Comparison of ENCODE assay signal across 1 cellular context in the genomic region with DNA sequence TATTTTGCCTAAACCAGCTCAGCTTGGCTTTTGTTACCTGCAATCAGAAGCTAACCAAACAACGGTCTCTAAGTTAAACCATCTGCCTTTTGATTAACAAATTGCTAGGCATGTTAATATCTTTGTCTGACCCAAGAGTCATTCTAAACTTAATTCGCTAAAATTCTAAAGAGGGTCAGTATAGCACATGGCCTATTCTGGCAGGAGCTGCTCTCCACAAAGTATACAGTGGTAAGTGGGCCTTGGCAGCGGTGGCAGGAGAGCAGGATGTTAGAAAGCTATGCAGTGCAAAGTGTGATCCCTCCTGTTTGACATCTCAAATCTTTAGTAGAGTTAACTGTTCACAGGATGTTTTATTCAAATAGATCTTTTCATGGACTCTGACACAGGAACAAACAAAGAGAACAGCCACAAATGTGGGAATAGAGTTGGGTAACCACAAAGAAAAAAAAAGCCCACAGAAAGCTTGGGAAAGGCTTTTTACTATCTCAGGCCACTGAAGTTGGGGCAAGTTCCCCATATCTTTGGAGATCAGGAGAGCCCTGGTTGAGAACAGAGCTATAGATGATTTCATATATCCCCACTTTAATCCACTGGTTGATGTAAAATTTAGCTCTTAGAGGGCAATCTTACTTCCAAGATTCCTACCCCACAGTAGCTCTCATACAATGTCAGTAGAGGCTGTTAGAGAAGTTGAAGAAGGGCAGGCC.
TF ChIP-seq lines count a peak whose summit lies in the region.

No MANE protein-coding gene starts in this region.

TF ChIP-seq in HepG2, 621 proteins besides CTCF, POLR2A, EP300 and RAD21 (continued from another document):
- TF ChIP-seq, protein P1, sequence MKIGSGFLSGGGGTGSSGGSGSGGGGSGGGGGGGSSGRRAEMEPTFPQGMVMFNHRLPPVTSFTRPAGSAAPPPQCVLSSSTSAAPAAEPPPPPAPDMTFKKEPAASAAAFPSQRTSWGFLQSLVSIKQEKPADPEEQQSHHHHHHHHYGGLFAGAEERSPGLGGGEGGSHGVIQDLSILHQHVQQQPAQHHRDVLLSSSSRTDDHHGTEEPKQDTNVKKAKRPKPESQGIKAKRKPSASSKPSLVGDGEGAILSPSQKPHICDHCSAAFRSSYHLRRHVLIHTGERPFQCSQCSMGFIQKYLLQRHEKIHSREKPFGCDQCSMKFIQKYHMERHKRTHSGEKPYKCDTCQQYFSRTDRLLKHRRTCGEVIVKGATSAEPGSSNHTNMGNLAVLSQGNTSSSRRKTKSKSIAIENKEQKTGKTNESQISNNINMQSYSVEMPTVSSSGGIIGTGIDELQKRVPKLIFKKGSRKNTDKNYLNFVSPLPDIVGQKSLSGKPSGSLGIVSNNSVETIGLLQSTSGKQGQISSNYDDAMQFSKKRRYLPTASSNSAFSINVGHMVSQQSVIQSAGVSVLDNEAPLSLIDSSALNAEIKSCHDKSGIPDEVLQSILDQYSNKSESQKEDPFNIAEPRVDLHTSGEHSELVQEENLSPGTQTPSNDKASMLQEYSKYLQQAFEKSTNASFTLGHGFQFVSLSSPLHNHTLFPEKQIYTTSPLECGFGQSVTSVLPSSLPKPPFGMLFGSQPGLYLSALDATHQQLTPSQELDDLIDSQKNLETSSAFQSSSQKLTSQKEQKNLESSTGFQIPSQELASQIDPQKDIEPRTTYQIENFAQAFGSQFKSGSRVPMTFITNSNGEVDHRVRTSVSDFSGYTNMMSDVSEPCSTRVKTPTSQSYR (CRISPR knock-in tag; IDR thresholded peaks at IDR 0.05; ENCODE audit: borderline replicate concordance), result no peak
- peak; percentile 64; the same call in 1 of the 2 replicates for TF ChIP-seq REPIN1 (CRISPR knock-in tag; IDR thresholded peaks at IDR 0.05; ENCODE audit: borderline replicate concordance, low read depth)
- TF ChIP-seq, protein P2, sequence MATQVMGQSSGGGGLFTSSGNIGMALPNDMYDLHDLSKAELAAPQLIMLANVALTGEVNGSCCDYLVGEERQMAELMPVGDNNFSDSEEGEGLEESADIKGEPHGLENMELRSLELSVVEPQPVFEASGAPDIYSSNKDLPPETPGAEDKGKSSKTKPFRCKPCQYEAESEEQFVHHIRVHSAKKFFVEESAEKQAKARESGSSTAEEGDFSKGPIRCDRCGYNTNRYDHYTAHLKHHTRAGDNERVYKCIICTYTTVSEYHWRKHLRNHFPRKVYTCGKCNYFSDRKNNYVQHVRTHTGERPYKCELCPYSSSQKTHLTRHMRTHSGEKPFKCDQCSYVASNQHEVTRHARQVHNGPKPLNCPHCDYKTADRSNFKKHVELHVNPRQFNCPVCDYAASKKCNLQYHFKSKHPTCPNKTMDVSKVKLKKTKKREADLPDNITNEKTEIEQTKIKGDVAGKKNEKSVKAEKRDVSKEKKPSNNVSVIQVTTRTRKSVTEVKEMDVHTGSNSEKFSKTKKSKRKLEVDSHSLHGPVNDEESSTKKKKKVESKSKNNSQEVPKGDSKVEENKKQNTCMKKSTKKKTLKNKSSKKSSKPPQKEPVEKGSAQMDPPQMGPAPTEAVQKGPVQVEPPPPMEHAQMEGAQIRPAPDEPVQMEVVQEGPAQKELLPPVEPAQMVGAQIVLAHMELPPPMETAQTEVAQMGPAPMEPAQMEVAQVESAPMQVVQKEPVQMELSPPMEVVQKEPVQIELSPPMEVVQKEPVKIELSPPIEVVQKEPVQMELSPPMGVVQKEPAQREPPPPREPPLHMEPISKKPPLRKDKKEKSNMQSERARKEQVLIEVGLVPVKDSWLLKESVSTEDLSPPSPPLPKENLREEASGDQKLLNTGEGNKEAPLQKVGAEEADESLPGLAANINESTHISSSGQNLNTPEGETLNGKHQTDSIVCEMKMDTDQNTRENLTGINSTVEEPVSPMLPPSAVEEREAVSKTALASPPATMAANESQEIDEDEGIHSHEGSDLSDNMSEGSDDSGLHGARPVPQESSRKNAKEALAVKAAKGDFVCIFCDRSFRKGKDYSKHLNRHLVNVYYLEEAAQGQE (IDR thresholded peaks at IDR 0.05; ENCODE audit: borderline replicate concordance in 1 of 2, low read depth in 1 of 2, low read length in 2 of 2), result no peak
- TF ChIP-seq NFATC3 (CRISPR knock-in tag; IDR thresholded peaks at IDR 0.05), result 0 out of 2 replicates have a peak, but pooled peaks have one; percentile 17
